Comparison of ENCODE assay signal across 12 cellular contexts in genomic region chr18:35467624-35468016, GRCh38. TPM values are rescaled to one million over a fixed set of nuclear protein-coding genes. Genes with fewer than 3 reads are reported as not detected.
DNase-seq lines count a peak whose midpoint lies in the region; ATAC-seq, FAIRE-seq and TF ChIP-seq lines count a peak whose summit lies in the region.
"Had no signal": no experiment of that assay in that cellular context is flagged by ENCODE, and none has a peak within 500 bp of the region (broad histone marks: within the 10 kb centered on the region; RNA-seq: fewer than 3 reads in every experiment).

No MANE protein-coding gene starts in this region.

- DNase-seq in HepG2 (ENCODE audit: low spot score) (no peak), right lobe of liver (no peak), NCI-H345 (lab: John Stamatoyannopoulos, UW) (peak; percentile 69), transverse colon (no peak), AG08395 (ENCODE audit: low spot score) (no peak), HuH-7.5 (ENCODE audit: low spot score) (no peak)
- no peak for DNase-seq in activated CD4-positive, alpha-beta memory T cell treated with anti-CD3 and anti-CD28 coated beads for 36 hours

- ATAC-seq in HepG2: no peak
- no peak for ATAC-seq in right lobe of liver
- peak; percentile 73 for ATAC-seq in HG02981 (IDR thresholded peaks at IDR 0.05; ENCODE audit: unreplicated experiment)
- ATAC-seq: left lobe of liver had no signal

- in situ Hi-C loops in HepG2 (cut with HindIII; ENCODE audit: extremely low pct_ligation_motif_present, low pct_unique_long_range_greater_than_20kb): no loop called here
- in situ Hi-C loops in transverse colon (cut with MboI; ENCODE audit: low pct_ligation_motif_present in 1 of 4, low pct_unique_long_range_greater_than_20kb in 1 of 4, low sequenced_read_pairs in 3 of 4): no loop called here

- H3K4me1 ChIP-seq in HepG2 (ENCODE audit: insufficient read depth, low read length): peaks cover 24% of the 10 kb centered on the region
- H3K4me1 ChIP-seq in right lobe of liver: peaks cover 0 to 20% (median 4%) of the 10 kb centered on the region in 4 donors
- peaks cover 0 to 5% (median 0%) of the 10 kb centered on the region in 4 donors for H3K4me1 ChIP-seq in transverse colon

- TF ChIP-seq EP300 in HepG2 (IDR thresholded peaks at IDR 0.05; ENCODE audit: low read depth in 2 of 2, low read length in 2 of 2) (no peak), HepG2 (CRISPR knock-in tag; IDR thresholded peaks at IDR 0.05; ENCODE audit: borderline replicate concordance) (no peak), transverse colon (IDR thresholded peaks at IDR 0.05; ENCODE audit: low read depth) (no peak)

- TF ChIP-seq POLR2A in HepG2 (IDR thresholded peaks at IDR 0.05; ENCODE audit: insufficient read depth in 1 of 2, low read depth in 2 of 2, low read length in 2 of 2) (no peak), right lobe of liver (IDR thresholded peaks at IDR 0.05) (no peak), transverse colon (IDR thresholded peaks at IDR 0.05) (no peak)

- no peaks in the 10 kb centered on the region for H3K79me2 ChIP-seq in HepG2 (ENCODE audit: insufficient read depth, low read length)

- H3K9me3 Mint-ChIP-seq in activated CD4-positive, alpha-beta memory T cell treated with anti-CD3 and anti-CD28 coated beads for 36 hours: no peaks in the 10 kb centered on the region
- H3K9me3 Mint-ChIP-seq: T-helper 2 cell treated with Interferon-gamma antibody and Interleukin-4, amounts not matched to agents 5 μg/mL and 100 μg/mL, for 36 hours had no signal

- no peak overlapping the region for H3K9ac ChIP-seq in HepG2 (ENCODE audit: insufficient read depth, low read depth, low read length)

- H3K27ac ChIP-seq in HepG2 (ENCODE audit: extremely low read length, insufficient read depth, low read length) (no peak overlapping the region), right lobe of liver (no peak overlapping the region), transverse colon (no peak overlapping the region)

- H3K4me3 ChIP-seq in HepG2 (replicated peaks in 1 of 3; ENCODE audit: insufficient read depth in 1 of 3, low read depth in 2 of 3, low read length in 3 of 3) (no peak overlapping the region), right lobe of liver (no peak overlapping the region), transverse colon (no peak overlapping the region)

- H3K27me3 Mint-ChIP-seq in activated CD4-positive, alpha-beta memory T cell treated with anti-CD3 and anti-CD28 coated beads for 36 hours: no peaks in the 10 kb centered on the region
- H3K27me3 Mint-ChIP-seq: activated naive CD8-positive, alpha-beta T cell had no signal

- intact Hi-C loops in HepG2 (cut with micrococcal nuclease; ENCODE audit: unreplicated experiment): no loop called here
- intact Hi-C loops in right lobe of liver (cut with DNase I): no loop called here
- intact Hi-C loops in transverse colon (cut with DNase I; ENCODE audit: low total_unique reads): no loop called here
- intact Hi-C loops in activated CD4-positive, alpha-beta memory T cell treated with anti-CD3 and anti-CD28 coated beads for 36 hours (cut with micrococcal nuclease): no loop called here

- no peak for FAIRE-seq in HepG2 (lab: Jason Lieb, UNC)
- FAIRE-seq: endometrium had no signal

- TF ChIP-seq CTCF in HepG2 (CRISPR knock-in tag; IDR thresholded peaks at IDR 0.05): no peak
- TF ChIP-seq CTCF in right lobe of liver (IDR thresholded peaks at IDR 0.05): no peak
- no peak for TF ChIP-seq CTCF in transverse colon (IDR thresholded peaks at IDR 0.05)

- H3K27me3 ChIP-seq in HepG2 (ENCODE audit: control insufficient read depth in 1 of 2, insufficient read depth in 2 of 2, low read length in 2 of 2): no peaks in the 10 kb centered on the region
- H3K27me3 ChIP-seq in right lobe of liver: no peaks in the 10 kb centered on the region
- H3K27me3 ChIP-seq in transverse colon: no peaks in the 10 kb centered on the region

- peaks cover 2% of the 10 kb centered on the region in 2 experiments; a peak in 2 of 5 replicates for H3K36me3 ChIP-seq in HepG2 (replicated peaks in 1 of 2; ENCODE audit: control insufficient read depth in 1 of 2, insufficient read depth in 2 of 2, low read length in 2 of 2)
- H3K36me3 ChIP-seq in right lobe of liver: no peaks in the 10 kb centered on the region
- no peaks in the 10 kb centered on the region for H3K36me3 ChIP-seq in transverse colon

- no peak overlapping the region for H3K27ac Mint-ChIP-seq in activated CD4-positive, alpha-beta memory T cell treated with anti-CD3 and anti-CD28 coated beads for 36 hours
- H3K27ac Mint-ChIP-seq: activated naive CD8-positive, alpha-beta T cell; T-helper 2 cell treated with Interferon-gamma antibody and Interleukin-4, amounts not matched to agents 5 μg/mL and 100 μg/mL, for 36 hours had no signal

- no TSS peak for BruUV-seq in HepG2 (replicated peaks; lab: Mats Ljungman, UMichigan)

- no peak overlapping the region for H2AFZ ChIP-seq in HepG2 (ENCODE audit: low read length)

- peaks cover 15% of the 10 kb centered on the region for H3K36me3 Mint-ChIP-seq in activated CD4-positive, alpha-beta memory T cell treated with anti-CD3 and anti-CD28 coated beads for 36 hours

- no peak overlapping the region for H3K4me3 Mint-ChIP-seq in activated CD4-positive, alpha-beta memory T cell treated with anti-CD3 and anti-CD28 coated beads for 36 hours
- H3K4me3 Mint-ChIP-seq: activated naive CD8-positive, alpha-beta T cell; T-helper 2 cell treated with Interferon-gamma antibody and Interleukin-4, amounts not matched to agents 5 μg/mL and 100 μg/mL, for 36 hours had no signal

- no peaks in the 10 kb centered on the region for H4K20me1 ChIP-seq in HepG2 (ENCODE audit: insufficient read depth, low read length)

- no peak for TF ChIP-seq RAD21 in HepG2 (CRISPR knock-in tag; IDR thresholded peaks at IDR 0.05)

- CTCF ChIA-PET in HepG2 (lab: Yijun Ruan, JAX; ENCODE audit: low intra/inter-chr PET ratio, low total read pairs): no interaction called here
- CTCF ChIA-PET in activated CD4-positive, alpha-beta memory T cell treated with anti-CD3 and anti-CD28 coated beads for 36 hours (lab: Charles Lee): no interaction called here

- POLR2A ChIA-PET in HepG2 (lab: Yijun Ruan, JAX): no interaction called here
- POLR2A ChIA-PET in activated CD4-positive, alpha-beta memory T cell treated with anti-CD3 and anti-CD28 coated beads for 36 hours (lab: Charles Lee): no interaction called here

- H3K9me3 ChIP-seq in HepG2 (ENCODE audit: low read length): no peaks in the 10 kb centered on the region
- H3K9me3 ChIP-seq in right lobe of liver: no peaks in the 10 kb centered on the region
- no peaks in the 10 kb centered on the region for H3K9me3 ChIP-seq in transverse colon

- WGBS in HepG2 (ENCODE audit: low lambda C conversion rate): 100% methylated on average over 4 of the region's 4 CpGs
- WGBS in right lobe of liver (ENCODE audit: insufficient coverage, low coverage, low lambda C conversion rate, missing lambda C conversion rate): 69% methylated on average over 4 of the region's 4 CpGs
- 70% methylated on average over 4 of the region's 4 CpGs; no CpG with 5 or more reads in 1 of the 2 donors for WGBS in transverse colon (ENCODE audit: low coverage in 1 of 2), 2 donors

- no peaks in the 10 kb centered on the region for H3K4me1 Mint-ChIP-seq in activated CD4-positive, alpha-beta memory T cell treated with anti-CD3 and anti-CD28 coated beads for 36 hours (ENCODE audit: low read depth)

- H3K4me2 ChIP-seq in HepG2 (ENCODE audit: low read depth, low read length): no peak overlapping the region

TF ChIP-seq in HepG2, 621 proteins besides CTCF, POLR2A, EP300 and RAD21:
- 0 out of 2 replicates have a peak, but pooled peaks have one; percentile 30 for TF ChIP-seq POLR2AphosphoS2 (IDR thresholded peaks at IDR 0.05; ENCODE audit: low read depth, low read length)
- TF ChIP-seq ZNF776 (CRISPR knock-in tag; IDR thresholded peaks at IDR 0.05): no peak
- TF ChIP-seq ZNF10 (CRISPR knock-in tag; IDR thresholded peaks at IDR 0.05; ENCODE audit: borderline replicate concordance, low read depth): no peak
- no peak for TF ChIP-seq KMT2A (CRISPR knock-in tag; IDR thresholded peaks at IDR 0.05)
- TF ChIP-seq ZNF383 (CRISPR knock-in tag; IDR thresholded peaks at IDR 0.05; ENCODE audit: borderline replicate concordance): no peak
- no peak for TF ChIP-seq GZF1 (CRISPR knock-in tag; IDR thresholded peaks at IDR 0.05)
- no peak for TF ChIP-seq ARNTL (CRISPR knock-in tag; IDR thresholded peaks at IDR 0.05)
- TF ChIP-seq ZFP36L2 (CRISPR knock-in tag; IDR thresholded peaks at IDR 0.05): no peak

RNA-seq across cellular contexts. Expression of gene INO80C, which starts 30.1 kb away (rescaled TPM):
- total RNA-seq in HepG2 (2016; rRNA removed; fragmentation: Illumina TruSeq; extraction: Trizol) (8.2 and 10.8 TPM in 2 replicates), right lobe of liver (10 to 100 TPM in 3 of 6 experiments, 1 to 10 TPM in 3; 6.4 to 12.7 (median 9.7) TPM), transverse colon (100 to 1,000 TPM in 1 of 4 donors, 10 to 100 TPM in 3; 10.2 to 277 (median 18.0) TPM)
- 5.2 and 7.5 TPM in 2 replicates for total RNA-seq in HepG2 (2016; cell fraction: cytosol; rRNA removed; fragmentation: Illumina TruSeq; extraction: Trizol; ENCODE audit: low read depth)
- 6.6 and 9.8 TPM in 2 replicates for total RNA-seq in HepG2 (2016; cell fraction: insoluble cytoplasmic fraction; rRNA removed; fragmentation: Illumina TruSeq; extraction: Trizol)
- total RNA-seq in HepG2 (2016; cell fraction: membrane; rRNA removed; fragmentation: Illumina TruSeq; extraction: Trizol): 4.8 and 6.6 TPM in 2 replicates
- 11.1 and 13.4 TPM in 2 replicates for total RNA-seq in HepG2 (2016; cell fraction: nucleus; rRNA removed; fragmentation: Illumina TruSeq; extraction: Trizol)
- polyA plus RNA-seq in HepG2 (2011; rRNA removed): 15.4 and 20.5 TPM in 2 replicates
- polyA plus RNA-seq in HepG2 (2011; cell fraction: cytosol; rRNA removed): 17.9 and 18.5 TPM in 2 replicates
- 14.5 and 18.5 TPM in 2 replicates for polyA plus RNA-seq in HepG2 (2011; cell fraction: nucleus; rRNA removed)
- polyA plus RNA-seq in HepG2 (2012): 17.4 and 24.1 TPM in 2 replicates
- 8.6 and 12.5 TPM in 2 replicates for polyA plus RNA-seq in HepG2 (2016; cell fraction: cytosol; fragmentation: Illumina TruSeq; extraction: Trizol; ENCODE audit: low read depth)
- polyA plus RNA-seq in HepG2 (2016; cell fraction: insoluble cytoplasmic fraction; fragmentation: Illumina TruSeq; extraction: Trizol; ENCODE audit: low read depth): 40.1 and 41.8 TPM in 2 replicates
- polyA plus RNA-seq in HepG2 (2016; cell fraction: membrane; fragmentation: Illumina TruSeq; extraction: Trizol; ENCODE audit: low read depth): 13.6 and 13.7 TPM in 2 replicates
- polyA plus RNA-seq in HepG2 (2016; cell fraction: nucleus; fragmentation: Illumina TruSeq; extraction: Trizol; ENCODE audit: insufficient read depth, low read depth): 27.3 and 33.7 TPM in 2 replicates
- polyA minus RNA-seq in HepG2 (2011; rRNA and poly(A)+ RNA removed; ENCODE audit: low replicate concordance): 9.7 and 18.8 TPM in 2 replicates
- 6.5 TPM in 2 replicates for polyA minus RNA-seq in HepG2 (2011; cell fraction: cytosol; rRNA and poly(A)+ RNA removed)
- 19.0 and 30.3 TPM in 2 replicates for polyA minus RNA-seq in HepG2 (2011; cell fraction: nucleus; rRNA and poly(A)+ RNA removed)
- total RNA-seq in activated CD4-positive, alpha-beta memory T cell treated with anti-CD3 and anti-CD28 coated beads for 36 hours: 10 to 100 TPM; 25.3 to 28.5 TPM
